ENCODE assay signal across 8 cellular contexts in the genomic region with DNA sequence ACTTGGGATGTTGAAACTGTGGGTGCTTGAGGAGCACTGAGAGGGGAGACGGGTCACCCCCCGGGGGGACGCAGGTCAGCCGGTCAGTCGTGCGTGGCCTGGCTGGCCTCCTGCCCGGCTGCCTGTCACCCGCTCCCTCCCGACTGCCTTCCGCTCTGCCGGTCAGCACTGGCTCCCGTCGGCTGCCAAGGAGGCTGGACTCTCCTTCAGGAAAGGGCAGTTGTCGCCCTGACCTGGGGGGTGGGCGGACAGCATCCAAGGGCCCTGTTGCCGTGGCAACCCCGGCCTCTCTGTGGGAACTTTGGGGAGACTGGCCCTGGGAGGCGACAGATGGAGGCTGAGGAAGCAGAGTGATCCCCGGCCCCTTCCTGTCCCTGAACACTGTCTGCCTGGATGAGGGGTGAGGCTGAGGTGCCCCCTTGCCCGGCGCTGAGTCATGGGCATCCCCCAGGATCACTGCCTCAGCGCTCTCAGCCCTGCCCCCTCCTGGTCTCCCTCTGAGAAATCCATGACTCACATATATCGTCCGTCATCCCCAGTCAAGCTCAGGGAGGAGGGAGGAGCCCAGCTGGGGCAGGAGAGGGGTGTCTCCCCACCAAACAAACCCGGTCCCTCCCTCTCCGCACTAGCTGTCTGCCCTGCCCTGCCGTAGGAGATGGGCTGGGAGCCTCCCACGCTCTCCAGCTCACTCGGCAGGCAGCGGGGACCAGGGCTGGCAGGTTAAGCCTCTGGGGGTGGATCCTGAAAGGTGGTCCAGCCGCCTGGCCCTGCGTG. TPM values are rescaled to one million over a fixed set of nuclear protein-coding genes. Genes with fewer than 3 reads are reported as not detected.
DNase-seq lines count a peak whose midpoint lies in the region; ATAC-seq and TF ChIP-seq lines count a peak whose summit lies in the region.

A gene (plus strand): TSS at position 623 of the 774 bp plus-strand sequence. CDS start 21,658 bp downstream, outside the sequence.

- H3K4me3 ChIP-seq in DND-41 (ENCODE audit: low read depth in 1 of 2, low read length in 2 of 2) (no peak within 1 kb of the TSS), esophagus (ENCODE audit: low read depth in 1 of 2, low read length in 2 of 2) (peak within 1 kb of the TSS; percentile 5 to 42), mucosa of descending colon (no peak within 1 kb of the TSS)

- H4K20me1 ChIP-seq in DND-41 (ENCODE audit: insufficient read depth, low read length), result no peaks in the 10 kb centered on the region; the same call in 1 of the 2 replicates

- no peak within 1 kb of the TSS for H3K9ac ChIP-seq in DND-41 (ENCODE audit: low read depth, low read length)

- H3K36me3 ChIP-seq in DND-41 (ENCODE audit: insufficient read depth, low read length) (no peaks in the 10 kb centered on the region), esophagus (ENCODE audit: control insufficient read depth in 2 of 2, insufficient read depth in 2 of 2, low read length in 1 of 2) (no peaks in the 10 kb centered on the region), mucosa of descending colon (ENCODE audit: low read depth) (no peaks in the 10 kb centered on the region)

- H3K79me2 ChIP-seq in DND-41 (ENCODE audit: insufficient read depth, low read length), result no peaks in the 10 kb centered on the region

- WGBS in esophagus, 2 donors, result 15 to 30% methylated on average over 31 to 32 of the region's 32 CpGs

- H3K27me3 ChIP-seq in DND-41 (ENCODE audit: insufficient read depth, low read length, poor library complexity) (no peaks in the 10 kb centered on the region), esophagus (ENCODE audit: control insufficient read depth in 1 of 2, insufficient read depth in 2 of 2, low read length in 2 of 2) (no peaks in the 10 kb centered on the region)

- H2AFZ ChIP-seq in DND-41 (ENCODE audit: low read depth, low read length), result no peak within 1 kb of the TSS

- no peak within 1 kb of the TSS for H3K4me2 ChIP-seq in DND-41 (ENCODE audit: insufficient read depth, low read length)

- DNase-seq in DND-41 (no peak), M059J (ENCODE audit: low read depth) (peak; percentile 99), activated T-cell treated with anti-CD3 and anti-CD28 coated beads for 24 hours (ENCODE audit: low read depth) (peak; percentile 47), mucosa of descending colon (peak in 1 of 3 donors; percentile 67), NCI-H1105 treated with DMSO at 0.1 percent for 48 hours (lab: John Stamatoyannopoulos, UW) (no peak)
- peak; percentile 46 to 70 for DNase-seq in stimulated activated CD8-positive, alpha-beta memory T cell treated with anti-CD3 and anti-CD28 coated beads, Interleukin-7, amount 100 ng/mL, for 48 hours (ENCODE audit: extremely low read depth in 1 of 2, low read depth in 1 of 2)

- H3K4me1 ChIP-seq in DND-41 (ENCODE audit: insufficient read depth, low read length), result no peaks in the 10 kb centered on the region
- peaks cover 0 to 25% of the 10 kb centered on the region in 2 donors for H3K4me1 ChIP-seq in esophagus (ENCODE audit: control insufficient read depth in 2 of 2, insufficient read depth in 2 of 2, low read length in 1 of 2)
- H3K4me1 ChIP-seq in mucosa of descending colon (ENCODE audit: low read depth), result peaks cover 3% of the 10 kb centered on the region

- intact Hi-C loops in mucosa of descending colon (cut with DNase I, micrococcal nuclease), result no loop called here

- ATAC-seq in DND-41 (ENCODE audit: insufficient read depth, low read depth) (peak; percentile 52; the same call in 2 of the 3 replicates), mucosa of descending colon (peak; percentile 60), HG03520 (IDR thresholded peaks at IDR 0.05; ENCODE audit: unreplicated experiment) (no peak)

- TF ChIP-seq CTCF in DND-41 (IDR thresholded peaks at IDR 0.05; ENCODE audit: borderline replicate concordance, extremely low read depth, low read length, poor library complexity, severe bottlenecking) (no peak), mucosa of descending colon (IDR thresholded peaks at IDR 0.05) (no peak)

- H3K27ac ChIP-seq in DND-41 (ENCODE audit: low read length), result no peak within 1 kb of the TSS
- H3K27ac ChIP-seq in esophagus (ENCODE audit: low read depth in 2 of 2, low read length in 1 of 2), result peak within 1 kb of the TSS in 1 of 2 donors; percentile 71

- no peaks in the 10 kb centered on the region for H3K9me3 ChIP-seq in DND-41 (ENCODE audit: insufficient read depth, low read length, severe bottlenecking)
- no peaks in the 10 kb centered on the region for H3K9me3 ChIP-seq in esophagus (ENCODE audit: control insufficient read depth in 2 of 2, insufficient read depth in 1 of 2, low read depth in 1 of 2, low read length in 1 of 2)
- no peaks in the 10 kb centered on the region for H3K9me3 ChIP-seq in mucosa of descending colon

RNA-seq across cellular contexts. Expression of the gene that starts here (rescaled TPM):
- 16.2 and 20.6 TPM in 2 replicates for total RNA-seq in M059J (2014; rRNA removed; shearing (Covaris generic))
- polyA plus RNA-seq in esophagus, result 10 to 100 TPM; 30.9 to 31.1 TPM
- total RNA-seq in mucosa of descending colon, result 100 to 1,000 TPM in 1 of 3 donors, 10 to 100 TPM in 2; 37.0 to 104 (median 98.4) TPM

Comparison
In these comparisons a context has a peak if more than half of its experiments do, and no peak if none do; other contexts are left out.
1. DNase-seq: peak in M059J (single experiment), activated T-cell treated with anti-CD3 and anti-CD28 coated beads for 24 hours (single experiment) and stimulated activated CD8-positive, alpha-beta memory T cell treated with anti-CD3 and anti-CD28 coated beads, Interleukin-7, amount 100 ng/mL, for 48 hours (2 of 2); none in DND-41 (single experiment) and NCI-H1105 treated with DMSO at 0.1 percent for 48 hours (single experiment).
2. H3K4me3 ChIP-seq: peak in esophagus (2 of 2); none in DND-41 (0 of 2) and mucosa of descending colon (single experiment).